In the genomic region with DNA sequence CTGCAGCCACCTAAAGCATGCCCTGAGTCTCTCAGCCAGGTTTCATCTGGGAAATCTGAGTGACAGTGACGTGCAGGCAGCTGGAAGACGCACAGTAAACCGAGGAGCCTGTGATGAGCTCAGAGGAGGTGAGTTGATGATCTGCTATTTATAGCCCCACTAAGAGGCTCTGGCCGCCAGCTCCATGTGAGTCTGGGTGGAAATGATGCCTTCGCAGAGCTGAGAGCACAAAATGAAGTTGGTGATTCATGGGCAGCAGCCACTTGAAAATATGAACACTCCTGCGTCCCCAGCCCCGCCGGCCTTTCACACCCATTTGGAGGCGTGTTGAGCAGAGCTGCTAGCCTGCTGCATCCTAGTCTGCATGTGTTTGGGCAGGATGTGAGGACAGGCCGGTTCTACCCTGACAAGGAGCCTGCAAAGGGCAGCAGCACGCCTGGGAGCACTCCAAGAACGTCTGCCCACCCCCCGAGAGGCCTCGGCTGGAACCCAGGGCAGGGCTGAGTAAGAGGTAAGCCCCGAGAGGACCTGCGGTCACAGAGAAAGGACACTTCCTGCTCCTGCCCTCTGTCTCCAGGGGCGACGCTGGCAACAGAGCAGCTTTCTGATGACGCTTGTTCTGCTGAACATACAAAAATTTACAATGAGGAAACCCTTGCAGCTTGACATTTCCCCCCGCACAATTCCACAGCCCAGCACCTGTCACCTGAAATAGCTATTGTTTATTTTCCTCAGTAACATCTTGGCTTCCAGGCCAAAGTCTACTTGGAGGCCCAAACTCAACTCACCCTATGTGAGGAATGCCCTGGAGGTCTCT, we compare ENCODE assay signal across 8 cellular contexts. TPM values are rescaled to one million over a fixed set of nuclear protein-coding genes. Genes with fewer than 3 reads are reported as not detected.
DNase-seq lines count a peak whose midpoint lies in the region; ATAC-seq and TF ChIP-seq lines count a peak whose summit lies in the region.

No MANE protein-coding gene starts in this region.

- no peaks in the 10 kb centered on the region for H3K27me3 ChIP-seq in PC-9 (ENCODE audit: insufficient read depth, low read depth)

- no peaks in the 10 kb centered on the region for H3K36me3 ChIP-seq in PC-9 (ENCODE audit: low read depth)

- no peaks in the 10 kb centered on the region for H4K20me1 ChIP-seq in PC-9 (ENCODE audit: insufficient read depth)

- H3K27ac ChIP-seq in PC-9, result peak overlapping the region; percentile 80

- H2AFZ ChIP-seq in PC-9, result peak overlapping the region; percentile 64; the same call in 1 of the 2 replicates

- no peaks in the 10 kb centered on the region for H3K9me3 ChIP-seq in PC-9 (ENCODE audit: insufficient read depth, low read depth)

- POLR2A ChIA-PET in PC-9 (lab: Charles Lee; ENCODE audit: unreplicated experiment), result interaction anchor here (0.5 to 0.6 kb wide), 2 partner anchors 87 to 111 kb away, joined by 3 read pairs; no protein-coding TSS in a partner anchor

- H3K4me3 ChIP-seq in PC-9, result peak overlapping the region; percentile 47; the same call in 1 of the 2 replicates

- peak; percentile 77 for DNase-seq in AG08395 (ENCODE audit: low spot score)
- DNase-seq in GM19238 (ENCODE audit: insufficient read length, low spot score), result peak; percentile 46
- DNase-seq in PC-9, result peak; percentile 84 to 91
- DNase-seq in activated effector memory CD4-positive, alpha-beta T cell treated with Interleukin-2 at 50 U/mL for 16 hours, result peak; percentile 24
- DNase-seq in germinal center (ENCODE audit: low spot score), result peak; percentile 50
- peak; percentile 66 for DNase-seq in putamen (ENCODE audit: low spot score)
- DNase-seq in iPS-NIHi7 (ENCODE audit: extremely low spot score), result no peak

- no peaks in the 10 kb centered on the region for H3K9me2 ChIP-seq in PC-9 (ENCODE audit: insufficient read depth)

- intact Hi-C loops in PC-9 (cut with micrococcal nuclease; ENCODE audit: unreplicated experiment), result loop anchor here (5.0 kb wide), 1 partner anchor 131 kb away; no protein-coding TSS in a partner anchor

- peak; percentile 92 for ATAC-seq in HG03354 (IDR thresholded peaks at IDR 0.05; ENCODE audit: poor library complexity, severe bottlenecking, unreplicated experiment)

- no peak for TF ChIP-seq CTCF in PC-9 (conservative IDR thresholded peaks at IDR 0.05)

- no peaks in the 10 kb centered on the region for H3K79me2 ChIP-seq in PC-9 (ENCODE audit: low read depth)

- H3F3A ChIP-seq in PC-9 (ENCODE audit: insufficient read depth, low read depth), result peaks cover 58% of the 10 kb centered on the region

- H3K4me1 ChIP-seq in PC-9 (replicated peaks; ENCODE audit: insufficient read depth), result peaks cover 61% of the 10 kb centered on the region

- H3K4me2 ChIP-seq in PC-9, result peak overlapping the region; percentile 83

- no TSS peak for BruUV-seq in PC-9 (replicated peaks; lab: Mats Ljungman, UMichigan)

- CTCF ChIA-PET in PC-9 (lab: Charles Lee), result interaction anchor here (0.9 to 1.3 kb wide), 2 partner anchors 66 to 69 kb away, joined by 3 to 6 read pairs; no protein-coding TSS in a partner anchor

RNA-seq across cellular contexts. Expression of gene CDKN2AIPNL, which starts 25.1 kb away (rescaled TPM):
- 35.3 and 36.1 TPM in 2 replicates for total RNA-seq in PC-9 (2021)
